ENCODE assay signal across 15 cellular contexts in the genomic region with DNA sequence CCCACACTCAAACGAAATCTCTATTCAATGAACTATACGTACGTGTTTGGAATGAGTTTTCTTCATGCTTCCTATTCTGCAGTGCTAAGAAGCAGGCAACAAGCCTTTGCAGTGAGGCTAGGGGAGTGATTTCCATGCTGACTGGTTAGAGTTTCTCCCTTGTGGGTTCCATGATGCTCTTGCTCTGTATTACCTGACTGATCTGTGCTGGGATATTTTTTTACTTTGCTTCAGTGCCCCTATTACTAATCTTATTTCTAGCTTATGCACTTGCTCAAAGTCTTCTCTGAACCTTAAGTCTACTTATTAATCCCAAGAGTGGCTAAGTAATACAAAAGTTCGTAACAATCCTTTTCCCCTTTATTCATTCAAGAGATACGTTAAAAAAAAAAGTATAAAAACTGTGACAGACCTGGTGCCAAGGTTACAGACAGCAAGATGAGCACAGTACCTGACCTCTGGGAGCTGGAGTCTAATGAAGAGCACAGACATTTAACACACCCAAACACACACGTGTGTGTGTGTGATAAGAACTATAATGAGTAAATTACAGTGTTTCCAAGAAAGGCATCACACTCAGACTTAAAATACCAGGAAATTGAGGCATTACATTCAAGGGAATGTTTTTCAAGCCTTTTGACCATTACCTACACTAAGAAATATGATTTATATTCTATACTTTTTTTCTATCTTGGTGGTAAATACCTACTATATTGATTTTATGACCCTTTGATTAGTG.
"Had no signal": no experiment of that assay in that cellular context is flagged by ENCODE, and none has a peak within 500 bp of the region (broad histone marks: within the 10 kb centered on the region; RNA-seq: fewer than 3 reads in every experiment).

No MANE protein-coding gene starts in this region.

- H3K36me3 ChIP-seq: adrenal gland, left lung, ovary, stomach, thoracic aorta had no signal

- ATAC-seq: activated T-helper 17 cell treated with anti-CD3 and anti-CD28 coated beads, Interleukin-2, amount 50 U/mL, for 72 hours; esophagus mucosa had no signal

- H3K4me1 ChIP-seq: adrenal gland, left lung, stomach had no signal

- H3K4me3 ChIP-seq: adrenal gland, left lung, ovary, stomach, thoracic aorta had no signal

- DNase-seq: activated CD4-positive, alpha-beta T cell treated with anti-CD3 and anti-CD28 coated beads, Interleukin-2, amount 50 U/mL, for 1 hour; activated naive CD4-positive, alpha-beta T cell treated with anti-CD3 and anti-CD28 coated beads for 36 hours; activated T-cell treated with anti-CD3 and anti-CD28 coated beads for 4 hours; adrenal gland; cerebellar nuclear complex; immature natural killer cell; left lung; ovary; stimulated activated CD4-positive, alpha-beta T cell treated with anti-CD3 and anti-CD28 coated beads, Interleukin-15, amount 100 ng/mL, for 24 hours; stimulated activated CD4-positive, alpha-beta T cell treated with anti-CD3 and anti-CD28 coated beads, Interleukin-4, amount 100 ng/mL, for 24 hours; stomach; T-helper 1 cell had no signal

- H3K27me3 ChIP-seq: adrenal gland, left lung, ovary, stomach had no signal

- H3K27ac ChIP-seq: adrenal gland, left lung, ovary, stomach, thoracic aorta had no signal

- H3K9me3 ChIP-seq: adrenal gland, left lung, ovary, stomach, thoracic aorta had no signal
